17 cellular contexts compared by ENCODE assay signal in the genomic region with DNA sequence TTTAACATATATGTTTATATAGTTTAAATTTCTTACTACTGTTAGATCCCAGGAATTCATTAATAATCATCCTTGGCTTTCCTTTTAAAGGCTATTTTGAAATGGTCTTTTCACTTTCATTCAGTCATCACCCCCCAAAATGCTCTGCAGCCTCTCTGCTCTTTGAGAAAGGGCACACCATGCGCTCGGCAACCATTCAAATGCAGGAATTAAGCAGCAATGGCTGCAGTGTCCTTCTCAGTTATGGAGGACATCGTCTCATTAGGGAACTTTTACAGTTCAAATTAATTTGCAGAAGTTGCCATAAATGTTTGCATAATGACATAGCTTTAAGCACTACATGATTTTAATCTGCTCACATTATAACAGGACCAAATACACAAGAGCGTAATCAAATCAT. TPM values are rescaled to one million over a fixed set of nuclear protein-coding genes. Genes with fewer than 3 reads are reported as not detected.
DNase-seq lines count a peak whose midpoint lies in the region; ATAC-seq, FAIRE-seq and TF ChIP-seq lines count a peak whose summit lies in the region.
"Had no signal": no experiment of that assay in that cellular context is flagged by ENCODE, and none has a peak within 500 bp of the region (broad histone marks: within the 10 kb centered on the region; RNA-seq: fewer than 3 reads in every experiment).

No MANE protein-coding gene starts in this region.

- H3K4me1 ChIP-seq in HepG2 (ENCODE audit: insufficient read depth, low read length) (peaks cover 55% of the 10 kb centered on the region), right lobe of liver (peaks cover 0 to 30% (median 6%) of the 10 kb centered on the region in 4 donors), OCI-LY7 (ENCODE audit: insufficient read depth, low read length, poor library complexity, severe bottlenecking) (peaks cover 23% of the 10 kb centered on the region)

- no peak for TF ChIP-seq EP300 in HepG2 (IDR thresholded peaks at IDR 0.05; ENCODE audit: low read depth in 2 of 2, low read length in 2 of 2)
- TF ChIP-seq EP300 in HepG2 (CRISPR knock-in tag; IDR thresholded peaks at IDR 0.05; ENCODE audit: borderline replicate concordance): no peak

- no peaks in the 10 kb centered on the region for H3K9me2 ChIP-seq in OCI-LY7 (ENCODE audit: insufficient read depth, low read length)

- intact Hi-C loops in HepG2 (cut with micrococcal nuclease; ENCODE audit: unreplicated experiment): no loop called here
- intact Hi-C loops in right lobe of liver (cut with DNase I): no loop called here
- intact Hi-C loops in OCI-LY7 (cut with micrococcal nuclease; ENCODE audit: unreplicated experiment): no loop called here

- no peak overlapping the region for H3K4me2 ChIP-seq in HepG2 (ENCODE audit: low read depth, low read length)
- no peak overlapping the region for H3K4me2 ChIP-seq in OCI-LY7 (ENCODE audit: low read length)
- H3K4me2 ChIP-seq: BLaER1 treated with 17β-estradiol and CSF1 and Interleukin-3, amounts not matched to agents 10 nM and 100 nM had no signal

- H3K79me2 ChIP-seq in HepG2 (ENCODE audit: insufficient read depth, low read length) (peaks cover 54% of the 10 kb centered on the region), OCI-LY7 (ENCODE audit: insufficient read depth, low read depth, low read length) (peaks cover 51% of the 10 kb centered on the region)

- in situ Hi-C loops in HepG2 (cut with HindIII; ENCODE audit: extremely low pct_ligation_motif_present, low pct_unique_long_range_greater_than_20kb): no loop called here

- no peaks in the 10 kb centered on the region for H3K9me3 Mint-ChIP-seq in activated CD4-positive, alpha-beta T cell treated with anti-CD3 and anti-CD28 coated beads, Interleukin-2, amount 10 ng/mL, durations not matched to agents 7 days and 5 days
- H3K9me3 Mint-ChIP-seq in activated naive CD8-positive, alpha-beta T cell treated with anti-CD3 and anti-CD28 coated beads for 36 hours: no peaks in the 10 kb centered on the region
- no peaks in the 10 kb centered on the region for H3K9me3 Mint-ChIP-seq in type B pancreatic cell
- H3K9me3 Mint-ChIP-seq: CD4-positive, alpha-beta T cell had no signal

- BruUV-seq in HepG2 (replicated peaks; lab: Mats Ljungman, UMichigan): no TSS peak
- no TSS peak for BruUV-seq in OCI-LY7 (replicated peaks; lab: Mats Ljungman, UMichigan)

- no peak overlapping the region for H3K4me3 Mint-ChIP-seq in activated CD4-positive, alpha-beta T cell treated with anti-CD3 and anti-CD28 coated beads, Interleukin-2, amount 10 ng/mL, durations not matched to agents 7 days and 5 days
- no peak overlapping the region for H3K4me3 Mint-ChIP-seq in activated naive CD8-positive, alpha-beta T cell treated with anti-CD3 and anti-CD28 coated beads for 36 hours
- peak overlapping the region; percentile 6 for H3K4me3 Mint-ChIP-seq in type B pancreatic cell
- H3K4me3 Mint-ChIP-seq: CD4-positive, alpha-beta T cell had no signal

- H3K36me3 Mint-ChIP-seq in activated CD4-positive, alpha-beta T cell treated with anti-CD3 and anti-CD28 coated beads, Interleukin-2, amount 10 ng/mL, durations not matched to agents 7 days and 5 days (ENCODE audit: low read depth): peaks cover 69% of the 10 kb centered on the region
- peaks cover 44% of the 10 kb centered on the region for H3K36me3 Mint-ChIP-seq in activated naive CD8-positive, alpha-beta T cell treated with anti-CD3 and anti-CD28 coated beads for 36 hours
- H3K36me3 Mint-ChIP-seq in type B pancreatic cell: peaks cover 51% of the 10 kb centered on the region

- H3K36me3 ChIP-seq in HepG2 (replicated peaks in 1 of 2; ENCODE audit: control insufficient read depth in 1 of 2, insufficient read depth in 2 of 2, low read length in 2 of 2) (peaks cover 32 to 71% of the 10 kb centered on the region in 2 experiments), right lobe of liver (peaks cover 4 to 56% (median 15%) of the 10 kb centered on the region in 4 donors), OCI-LY7 (ENCODE audit: insufficient read depth, low read length) (peaks cover 84% of the 10 kb centered on the region)

- H3K27ac Mint-ChIP-seq in activated CD4-positive, alpha-beta T cell treated with anti-CD3 and anti-CD28 coated beads, Interleukin-2, amount 10 ng/mL, durations not matched to agents 7 days and 5 days: peak overlapping the region; percentile 16
- peak overlapping the region; percentile 39 for H3K27ac Mint-ChIP-seq in activated naive CD8-positive, alpha-beta T cell treated with anti-CD3 and anti-CD28 coated beads for 36 hours
- H3K27ac Mint-ChIP-seq in type B pancreatic cell: no peak overlapping the region
- H3K27ac Mint-ChIP-seq: CD4-positive, alpha-beta T cell had no signal

- H3K27ac ChIP-seq in HepG2 (ENCODE audit: extremely low read length, insufficient read depth, low read length): no peak overlapping the region
- H3K27ac ChIP-seq in right lobe of liver: no peak overlapping the region
- no peak overlapping the region for H3K27ac ChIP-seq in OCI-LY7 (ENCODE audit: low read depth, low read length, poor library complexity, severe bottlenecking)
- H3K27ac ChIP-seq: BLaER1 treated with 17β-estradiol and CSF1 and Interleukin-3, amounts not matched to agents 10 nM and 100 nM had no signal

- peaks cover 44% of the 10 kb centered on the region for H3K4me1 Mint-ChIP-seq in activated CD4-positive, alpha-beta T cell treated with anti-CD3 and anti-CD28 coated beads, Interleukin-2, amount 10 ng/mL, durations not matched to agents 7 days and 5 days
- H3K4me1 Mint-ChIP-seq in activated naive CD8-positive, alpha-beta T cell treated with anti-CD3 and anti-CD28 coated beads for 36 hours: peaks cover 47% of the 10 kb centered on the region
- peaks cover 56% of the 10 kb centered on the region for H3K4me1 Mint-ChIP-seq in type B pancreatic cell (ENCODE audit: unreplicated experiment)

- no peak for TF ChIP-seq POLR2A in HepG2 (IDR thresholded peaks at IDR 0.05; ENCODE audit: insufficient read depth in 1 of 2, low read depth in 2 of 2, low read length in 2 of 2)
- TF ChIP-seq POLR2A in right lobe of liver (IDR thresholded peaks at IDR 0.05): no peak

- H3K9ac ChIP-seq in HepG2 (ENCODE audit: insufficient read depth, low read depth, low read length): no peak overlapping the region
- H3K9ac ChIP-seq: BLaER1 treated with 17β-estradiol and CSF1 and Interleukin-3, amounts not matched to agents 10 nM and 100 nM had no signal

- POLR2A ChIA-PET in activated CD4-positive, alpha-beta T cell treated with anti-CD3 and anti-CD28 coated beads, Interleukin-2, amount 10 ng/mL, durations not matched to agents 7 days and 5 days (lab: Charles Lee): no interaction called here
- POLR2A ChIA-PET in HepG2 (lab: Yijun Ruan, JAX) (interaction anchor here (1.3 kb wide), 1 partner anchor 10 kb away, joined by 9 read pairs; no protein-coding TSS in a partner anchor), OCI-LY7 (lab: Charles Lee) (no interaction called here)

- H3K27me3 ChIP-seq in HepG2 (ENCODE audit: control insufficient read depth in 1 of 2, insufficient read depth in 2 of 2, low read length in 2 of 2): no peaks in the 10 kb centered on the region
- no peaks in the 10 kb centered on the region for H3K27me3 ChIP-seq in right lobe of liver
- H3K27me3 ChIP-seq: BLaER1 treated with 17β-estradiol and CSF1 and Interleukin-3, amounts not matched to agents 10 nM and 100 nM had no signal

- peaks cover 11% of the 10 kb centered on the region; the same call in 1 of the 2 replicates for H4K20me1 ChIP-seq in HepG2 (ENCODE audit: insufficient read depth, low read length)
- peaks cover 37% of the 10 kb centered on the region for H4K20me1 ChIP-seq in OCI-LY7 (ENCODE audit: insufficient read depth, low read length)

- ATAC-seq in HepG2 (no peak), right lobe of liver (no peak), HG03135 (IDR thresholded peaks at IDR 0.05; ENCODE audit: unreplicated experiment) (no peak)

- 97% methylated on average over 4 of the region's 4 CpGs for WGBS in HepG2 (ENCODE audit: low lambda C conversion rate)
- 98% methylated on average over 4 of the region's 4 CpGs for WGBS in right lobe of liver (ENCODE audit: insufficient coverage, low coverage, low lambda C conversion rate, missing lambda C conversion rate)

- H3K4me3 ChIP-seq in HepG2 (replicated peaks in 1 of 3; ENCODE audit: insufficient read depth in 1 of 3, low read depth in 2 of 3, low read length in 3 of 3) (no peak overlapping the region), right lobe of liver (no peak overlapping the region), OCI-LY7 (ENCODE audit: low read depth, low read length, poor library complexity, severe bottlenecking) (no peak overlapping the region)
- H3K4me3 ChIP-seq: BLaER1 treated with 17β-estradiol and CSF1 and Interleukin-3, amounts not matched to agents 10 nM and 100 nM had no signal

- TF ChIP-seq RAD21 in HepG2 (CRISPR knock-in tag; IDR thresholded peaks at IDR 0.05): no peak

- DNase-seq in activated CD4-positive, alpha-beta T cell treated with anti-CD3 and anti-CD28 coated beads, Interleukin-2, amount 10 ng/mL, durations not matched to agents 7 days and 5 days: no peak
- DNase-seq in activated CD4-positive, alpha-beta T cell treated with anti-CD3 and anti-CD28 coated beads for 4 hours: no peak
- DNase-seq in HepG2 (ENCODE audit: low spot score) (no peak), right lobe of liver (no peak), type B pancreatic cell (ENCODE audit: extremely low spot score, unreplicated experiment) (no peak), OCI-LY7 (ENCODE audit: low spot score) (no peak)
- no peak for DNase-seq in activated naive CD8-positive, alpha-beta T cell treated with anti-CD3 and anti-CD28 coated beads for 36 hours
- DNase-seq: ACHN; Calu3; CD4-positive, alpha-beta T cell; GOT3; HCEC 1CT; IMR-90 had no signal

- H2AFZ ChIP-seq in HepG2 (ENCODE audit: low read length) (no peak overlapping the region), OCI-LY7 (ENCODE audit: low read length) (no peak overlapping the region)

- no peaks in the 10 kb centered on the region for H3K27me3 Mint-ChIP-seq in activated CD4-positive, alpha-beta T cell treated with anti-CD3 and anti-CD28 coated beads, Interleukin-2, amount 10 ng/mL, durations not matched to agents 7 days and 5 days
- H3K27me3 Mint-ChIP-seq in activated naive CD8-positive, alpha-beta T cell treated with anti-CD3 and anti-CD28 coated beads for 36 hours: no peaks in the 10 kb centered on the region
- no peaks in the 10 kb centered on the region for H3K27me3 Mint-ChIP-seq in type B pancreatic cell
- H3K27me3 Mint-ChIP-seq: CD4-positive, alpha-beta T cell had no signal

- FAIRE-seq in HepG2 (lab: Jason Lieb, UNC): no peak
- FAIRE-seq: G401.6, GM12891 had no signal

- TF ChIP-seq CTCF in HepG2 (CRISPR knock-in tag; IDR thresholded peaks at IDR 0.05) (no peak), right lobe of liver (IDR thresholded peaks at IDR 0.05) (no peak), type B pancreatic cell (conservative IDR thresholded peaks at IDR 0.05) (no peak), OCI-LY7 (conservative IDR thresholded peaks at IDR 0.05; ENCODE audit: low read length) (no peak)

- CTCF ChIA-PET in activated CD4-positive, alpha-beta T cell treated with anti-CD3 and anti-CD28 coated beads, Interleukin-2, amount 10 ng/mL, durations not matched to agents 7 days and 5 days (lab: Charles Lee): interaction anchor here (1.7 kb wide), 1 partner anchor 182 kb away, joined by 4 read pairs; no protein-coding TSS in a partner anchor
- CTCF ChIA-PET in HepG2 (lab: Yijun Ruan, JAX; ENCODE audit: low intra/inter-chr PET ratio, low total read pairs) (no interaction called here), OCI-LY7 (lab: Charles Lee; ENCODE audit: unreplicated experiment) (no interaction called here)

- H3K9me3 ChIP-seq in HepG2 (ENCODE audit: low read length) (no peaks in the 10 kb centered on the region), right lobe of liver (no peaks in the 10 kb centered on the region), OCI-LY7 (ENCODE audit: low read length) (no peaks in the 10 kb centered on the region)
- H3K9me3 ChIP-seq: BLaER1 treated with 17β-estradiol and CSF1 and Interleukin-3, amounts not matched to agents 10 nM and 100 nM had no signal

RNA-seq across cellular contexts. Expression of a gene that starts 6.3 kb away (rescaled TPM):
- total RNA-seq in activated CD4-positive, alpha-beta T cell treated with anti-CD3 and anti-CD28 coated beads, Interleukin-2, amount 10 ng/mL, durations not matched to agents 7 days and 5 days: not detected
- total RNA-seq in HepG2 (2016; rRNA removed; fragmentation: Illumina TruSeq; extraction: Trizol): 0.11 and 0.17 TPM in 2 replicates
- total RNA-seq in HepG2 (2016; cell fraction: cytosol; rRNA removed; fragmentation: Illumina TruSeq; extraction: Trizol; ENCODE audit: low read depth): not detected in 2 replicates
- 0.17 and 0.25 TPM in 2 replicates for total RNA-seq in HepG2 (2016; cell fraction: insoluble cytoplasmic fraction; rRNA removed; fragmentation: Illumina TruSeq; extraction: Trizol)
- total RNA-seq in HepG2 (2016; cell fraction: membrane; rRNA removed; fragmentation: Illumina TruSeq; extraction: Trizol): 0.07 TPM in 1 of 2 replicates, not detected in the other
- total RNA-seq in HepG2 (2016; cell fraction: nucleus; rRNA removed; fragmentation: Illumina TruSeq; extraction: Trizol): 0.09 and 0.16 TPM in 2 replicates
- polyA plus RNA-seq in HepG2 (2011; rRNA removed): 51.5 and 57.6 TPM in 2 replicates
- 32.3 and 32.4 TPM in 2 replicates for polyA plus RNA-seq in HepG2 (2011; cell fraction: cytosol; rRNA removed)
- polyA plus RNA-seq in HepG2 (2011; cell fraction: nucleus; rRNA removed): 71.8 and 73.9 TPM in 2 replicates
- polyA plus RNA-seq in HepG2 (2012): 7.2 and 22.3 TPM in 2 replicates
- 0.03 TPM in 1 of 2 replicates, not detected in the other for polyA plus RNA-seq in HepG2 (2016; cell fraction: cytosol; fragmentation: Illumina TruSeq; extraction: Trizol; ENCODE audit: low read depth)
- polyA plus RNA-seq in HepG2 (2016; cell fraction: insoluble cytoplasmic fraction; fragmentation: Illumina TruSeq; extraction: Trizol; ENCODE audit: low read depth): 0.23 and 0.33 TPM in 2 replicates
- polyA plus RNA-seq in HepG2 (2016; cell fraction: membrane; fragmentation: Illumina TruSeq; extraction: Trizol; ENCODE audit: low read depth): 0.05 and 0.07 TPM in 2 replicates
- polyA plus RNA-seq in HepG2 (2016; cell fraction: nucleus; fragmentation: Illumina TruSeq; extraction: Trizol; ENCODE audit: insufficient read depth, low read depth): 0.33 and 0.59 TPM in 2 replicates
- polyA minus RNA-seq in HepG2 (2011; rRNA and poly(A)+ RNA removed; ENCODE audit: low replicate concordance): 47.0 TPM in 1 of 2 replicates, not detected in the other
- polyA minus RNA-seq in HepG2 (2011; cell fraction: cytosol; rRNA and poly(A)+ RNA removed): 17.2 and 17.4 TPM in 2 replicates
- polyA minus RNA-seq in HepG2 (2011; cell fraction: nucleus; rRNA and poly(A)+ RNA removed): 20.1 and 23.4 TPM in 2 replicates
- total RNA-seq in right lobe of liver: 1 to 10 TPM in 1 of 6 experiments, under 1 TPM in 4, not detected in 1; 0.06 to 1.5 (median 0.31) TPM
- not detected for total RNA-seq in activated naive CD8-positive, alpha-beta T cell treated with anti-CD3 and anti-CD28 coated beads for 36 hours
- total RNA-seq in type B pancreatic cell (ENCODE audit: low replicate concordance): 0.46 and 0.52 TPM in 2 replicates
- total RNA-seq in OCI-LY7 (2014; rRNA removed; shearing (Covaris generic)): not detected in 2 replicates
- total RNA-seq in OCI-LY7 (2022): 0.11 and 0.13 TPM in 2 replicates
- total RNA-seq: Calu3, IMR-90 had no signal
- polyA plus RNA-seq: IMR-90 had no signal

RNA-seq across cellular contexts. Expression of a gene that starts 6.6 kb away (rescaled TPM):
- total RNA-seq in activated CD4-positive, alpha-beta T cell treated with anti-CD3 and anti-CD28 coated beads, Interleukin-2, amount 10 ng/mL, durations not matched to agents 7 days and 5 days: 100 to 1,000 TPM in 1 of 2 experiments, 10 to 100 TPM in 1; 98.1 to 101 TPM
- 134 and 163 TPM in 2 replicates for total RNA-seq in HepG2 (2016; rRNA removed; fragmentation: Illumina TruSeq; extraction: Trizol)
- total RNA-seq in HepG2 (2016; cell fraction: cytosol; rRNA removed; fragmentation: Illumina TruSeq; extraction: Trizol; ENCODE audit: low read depth): 136 and 187 TPM in 2 replicates
- total RNA-seq in HepG2 (2016; cell fraction: insoluble cytoplasmic fraction; rRNA removed; fragmentation: Illumina TruSeq; extraction: Trizol): 135 and 172 TPM in 2 replicates
- 188 and 230 TPM in 2 replicates for total RNA-seq in HepG2 (2016; cell fraction: membrane; rRNA removed; fragmentation: Illumina TruSeq; extraction: Trizol)
- 74.5 and 76.2 TPM in 2 replicates for total RNA-seq in HepG2 (2016; cell fraction: nucleus; rRNA removed; fragmentation: Illumina TruSeq; extraction: Trizol)
- 99.9 and 121 TPM in 2 replicates for polyA plus RNA-seq in HepG2 (2011; rRNA removed)
- polyA plus RNA-seq in HepG2 (2011; cell fraction: cytosol; rRNA removed): 40.4 and 46.7 TPM in 2 replicates
- 11.8 and 17.3 TPM in 2 replicates for polyA plus RNA-seq in HepG2 (2011; cell fraction: nucleus; rRNA removed)
- 85.8 and 145 TPM in 2 replicates for polyA plus RNA-seq in HepG2 (2012)
- polyA plus RNA-seq in HepG2 (2016; cell fraction: cytosol; fragmentation: Illumina TruSeq; extraction: Trizol; ENCODE audit: low read depth): 146 and 191 TPM in 2 replicates
- polyA plus RNA-seq in HepG2 (2016; cell fraction: insoluble cytoplasmic fraction; fragmentation: Illumina TruSeq; extraction: Trizol; ENCODE audit: low read depth): 167 and 175 TPM in 2 replicates
- 151 and 201 TPM in 2 replicates for polyA plus RNA-seq in HepG2 (2016; cell fraction: membrane; fragmentation: Illumina TruSeq; extraction: Trizol; ENCODE audit: low read depth)
- 88.7 and 95.7 TPM in 2 replicates for polyA plus RNA-seq in HepG2 (2016; cell fraction: nucleus; fragmentation: Illumina TruSeq; extraction: Trizol; ENCODE audit: insufficient read depth, low read depth)
- 19.0 and 25.4 TPM in 2 replicates for polyA minus RNA-seq in HepG2 (2011; rRNA and poly(A)+ RNA removed; ENCODE audit: low replicate concordance)
- 21.2 and 23.6 TPM in 2 replicates for polyA minus RNA-seq in HepG2 (2011; cell fraction: cytosol; rRNA and poly(A)+ RNA removed)
- 61.4 and 62.2 TPM in 2 replicates for polyA minus RNA-seq in HepG2 (2011; cell fraction: nucleus; rRNA and poly(A)+ RNA removed)
- total RNA-seq in right lobe of liver: 10 to 100 TPM; 15.8 to 34.6 (median 30.5) TPM
- 10 to 100 TPM; 83.0 to 84.4 TPM for total RNA-seq in activated naive CD8-positive, alpha-beta T cell treated with anti-CD3 and anti-CD28 coated beads for 36 hours
- total RNA-seq in type B pancreatic cell (ENCODE audit: low replicate concordance): 75.6 and 81.8 TPM in 2 replicates
- total RNA-seq in OCI-LY7 (2014; rRNA removed; shearing (Covaris generic)): 36.7 and 42.4 TPM in 2 replicates
- total RNA-seq in OCI-LY7 (2022): 65.4 and 67.2 TPM in 2 replicates

RNA-seq across cellular contexts. Expression of a gene that starts 17.1 kb away (rescaled TPM):
- total RNA-seq in activated CD4-positive, alpha-beta T cell treated with anti-CD3 and anti-CD28 coated beads, Interleukin-2, amount 10 ng/mL, durations not matched to agents 7 days and 5 days: 10 to 100 TPM; 66.4 to 82.5 TPM
- total RNA-seq in HepG2 (2016; rRNA removed; fragmentation: Illumina TruSeq; extraction: Trizol) (42.6 and 59.8 TPM in 2 replicates), right lobe of liver (10 to 100 TPM; 16.3 to 37.5 (median 23.3) TPM), type B pancreatic cell (ENCODE audit: low replicate concordance) (45.9 and 54.9 TPM in 2 replicates), OCI-LY7 (2022) (119 and 122 TPM in 2 replicates)
- 19.8 and 23.7 TPM in 2 replicates for total RNA-seq in HepG2 (2016; cell fraction: cytosol; rRNA removed; fragmentation: Illumina TruSeq; extraction: Trizol; ENCODE audit: low read depth)
- 40.7 and 62.3 TPM in 2 replicates for total RNA-seq in HepG2 (2016; cell fraction: insoluble cytoplasmic fraction; rRNA removed; fragmentation: Illumina TruSeq; extraction: Trizol)
- 47.0 and 50.1 TPM in 2 replicates for total RNA-seq in HepG2 (2016; cell fraction: membrane; rRNA removed; fragmentation: Illumina TruSeq; extraction: Trizol)
- 15.4 and 21.0 TPM in 2 replicates for total RNA-seq in HepG2 (2016; cell fraction: nucleus; rRNA removed; fragmentation: Illumina TruSeq; extraction: Trizol)
- polyA plus RNA-seq in HepG2 (2011; rRNA removed): 19.5 and 23.3 TPM in 2 replicates
- 7.1 and 11.2 TPM in 2 replicates for polyA plus RNA-seq in HepG2 (2011; cell fraction: cytosol; rRNA removed)
- 6.0 and 7.6 TPM in 2 replicates for polyA plus RNA-seq in HepG2 (2011; cell fraction: nucleus; rRNA removed)
- polyA plus RNA-seq in HepG2 (2012): 17.6 and 21.3 TPM in 2 replicates
- 16.2 and 20.1 TPM in 2 replicates for polyA plus RNA-seq in HepG2 (2016; cell fraction: cytosol; fragmentation: Illumina TruSeq; extraction: Trizol; ENCODE audit: low read depth)
- 46.4 and 46.8 TPM in 2 replicates for polyA plus RNA-seq in HepG2 (2016; cell fraction: insoluble cytoplasmic fraction; fragmentation: Illumina TruSeq; extraction: Trizol; ENCODE audit: low read depth)
- polyA plus RNA-seq in HepG2 (2016; cell fraction: membrane; fragmentation: Illumina TruSeq; extraction: Trizol; ENCODE audit: low read depth): 29.0 and 30.9 TPM in 2 replicates
- polyA plus RNA-seq in HepG2 (2016; cell fraction: nucleus; fragmentation: Illumina TruSeq; extraction: Trizol; ENCODE audit: insufficient read depth, low read depth): 22.7 and 25.0 TPM in 2 replicates
- 35.2 and 278 TPM in 2 replicates for polyA minus RNA-seq in HepG2 (2011; rRNA and poly(A)+ RNA removed; ENCODE audit: low replicate concordance)
- 23.0 and 32.6 TPM in 2 replicates for polyA minus RNA-seq in HepG2 (2011; cell fraction: cytosol; rRNA and poly(A)+ RNA removed)
- polyA minus RNA-seq in HepG2 (2011; cell fraction: nucleus; rRNA and poly(A)+ RNA removed): 9.5 and 14.8 TPM in 2 replicates
- total RNA-seq in activated naive CD8-positive, alpha-beta T cell treated with anti-CD3 and anti-CD28 coated beads for 36 hours: 100 to 1,000 TPM; 131 to 143 TPM
- 77.2 and 99.4 TPM in 2 replicates for total RNA-seq in OCI-LY7 (2014; rRNA removed; shearing (Covaris generic))

RNA-seq across cellular contexts. Expression of a gene that starts 18.5 kb away (rescaled TPM):
- 10 to 100 TPM; 48.2 to 53.3 TPM for total RNA-seq in activated CD4-positive, alpha-beta T cell treated with anti-CD3 and anti-CD28 coated beads, Interleukin-2, amount 10 ng/mL, durations not matched to agents 7 days and 5 days
- total RNA-seq in HepG2 (2016; rRNA removed; fragmentation: Illumina TruSeq; extraction: Trizol) (not detected in 2 replicates), right lobe of liver (100 to 1,000 TPM; 198 to 296 (median 222) TPM), type B pancreatic cell (ENCODE audit: low replicate concordance) (71.9 and 75.9 TPM in 2 replicates), OCI-LY7 (2022) (81.5 and 114 TPM in 2 replicates)
- not detected in 2 replicates for total RNA-seq in HepG2 (2016; cell fraction: cytosol; rRNA removed; fragmentation: Illumina TruSeq; extraction: Trizol; ENCODE audit: low read depth)
- total RNA-seq in HepG2 (2016; cell fraction: insoluble cytoplasmic fraction; rRNA removed; fragmentation: Illumina TruSeq; extraction: Trizol): not detected in 2 replicates
- not detected in 2 replicates for total RNA-seq in HepG2 (2016; cell fraction: membrane; rRNA removed; fragmentation: Illumina TruSeq; extraction: Trizol)
- total RNA-seq in HepG2 (2016; cell fraction: nucleus; rRNA removed; fragmentation: Illumina TruSeq; extraction: Trizol): not detected in 2 replicates
- polyA plus RNA-seq in HepG2 (2011; rRNA removed): 0.33 and 0.46 TPM in 2 replicates
- polyA plus RNA-seq in HepG2 (2011; cell fraction: cytosol; rRNA removed): 0.28 and 0.36 TPM in 2 replicates
- 0.23 and 0.59 TPM in 2 replicates for polyA plus RNA-seq in HepG2 (2011; cell fraction: nucleus; rRNA removed)
- 0.47 and 0.52 TPM in 2 replicates for polyA plus RNA-seq in HepG2 (2012)
- not detected in 2 replicates for polyA plus RNA-seq in HepG2 (2016; cell fraction: cytosol; fragmentation: Illumina TruSeq; extraction: Trizol; ENCODE audit: low read depth)
- not detected in 2 replicates for polyA plus RNA-seq in HepG2 (2016; cell fraction: insoluble cytoplasmic fraction; fragmentation: Illumina TruSeq; extraction: Trizol; ENCODE audit: low read depth)
- polyA plus RNA-seq in HepG2 (2016; cell fraction: membrane; fragmentation: Illumina TruSeq; extraction: Trizol; ENCODE audit: low read depth): not detected in 2 replicates
- polyA plus RNA-seq in HepG2 (2016; cell fraction: nucleus; fragmentation: Illumina TruSeq; extraction: Trizol; ENCODE audit: insufficient read depth, low read depth): not detected in 2 replicates
- polyA minus RNA-seq in HepG2 (2011; rRNA and poly(A)+ RNA removed; ENCODE audit: low replicate concordance): 0.10 and 114 TPM in 2 replicates
- 0.70 TPM in 1 of 2 replicates, not detected in the other for polyA minus RNA-seq in HepG2 (2011; cell fraction: cytosol; rRNA and poly(A)+ RNA removed)
- 1.0 TPM in 1 of 2 replicates, not detected in the other for polyA minus RNA-seq in HepG2 (2011; cell fraction: nucleus; rRNA and poly(A)+ RNA removed)
- total RNA-seq in activated naive CD8-positive, alpha-beta T cell treated with anti-CD3 and anti-CD28 coated beads for 36 hours: 10 to 100 TPM; 24.6 to 25.4 TPM
- 47.2 and 50.5 TPM in 2 replicates for total RNA-seq in OCI-LY7 (2014; rRNA removed; shearing (Covaris generic))

RNA-seq across cellular contexts. Expression of a gene that starts 44.5 kb away (rescaled TPM):
- 10 to 100 TPM; 90.1 to 98.2 TPM for total RNA-seq in activated CD4-positive, alpha-beta T cell treated with anti-CD3 and anti-CD28 coated beads, Interleukin-2, amount 10 ng/mL, durations not matched to agents 7 days and 5 days
- total RNA-seq in HepG2 (2016; rRNA removed; fragmentation: Illumina TruSeq; extraction: Trizol): 159 and 160 TPM in 2 replicates
- total RNA-seq in HepG2 (2016; cell fraction: cytosol; rRNA removed; fragmentation: Illumina TruSeq; extraction: Trizol; ENCODE audit: low read depth): 40.4 and 47.8 TPM in 2 replicates
- total RNA-seq in HepG2 (2016; cell fraction: insoluble cytoplasmic fraction; rRNA removed; fragmentation: Illumina TruSeq; extraction: Trizol): 132 and 155 TPM in 2 replicates
- 73.6 and 76.0 TPM in 2 replicates for total RNA-seq in HepG2 (2016; cell fraction: membrane; rRNA removed; fragmentation: Illumina TruSeq; extraction: Trizol)
- total RNA-seq in HepG2 (2016; cell fraction: nucleus; rRNA removed; fragmentation: Illumina TruSeq; extraction: Trizol): 124 and 141 TPM in 2 replicates
- polyA plus RNA-seq in HepG2 (2011; rRNA removed): 168 and 203 TPM in 2 replicates
- polyA plus RNA-seq in HepG2 (2011; cell fraction: cytosol; rRNA removed): 156 and 174 TPM in 2 replicates
- 553 and 648 TPM in 2 replicates for polyA plus RNA-seq in HepG2 (2011; cell fraction: nucleus; rRNA removed)
- polyA plus RNA-seq in HepG2 (2012): 143 and 173 TPM in 2 replicates
- polyA plus RNA-seq in HepG2 (2016; cell fraction: cytosol; fragmentation: Illumina TruSeq; extraction: Trizol; ENCODE audit: low read depth): 31.7 and 32.2 TPM in 2 replicates
- polyA plus RNA-seq in HepG2 (2016; cell fraction: insoluble cytoplasmic fraction; fragmentation: Illumina TruSeq; extraction: Trizol; ENCODE audit: low read depth): 140 and 169 TPM in 2 replicates
- 55.0 and 56.1 TPM in 2 replicates for polyA plus RNA-seq in HepG2 (2016; cell fraction: membrane; fragmentation: Illumina TruSeq; extraction: Trizol; ENCODE audit: low read depth)
- 254 and 278 TPM in 2 replicates for polyA plus RNA-seq in HepG2 (2016; cell fraction: nucleus; fragmentation: Illumina TruSeq; extraction: Trizol; ENCODE audit: insufficient read depth, low read depth)
- 150 and 192 TPM in 2 replicates for polyA minus RNA-seq in HepG2 (2011; rRNA and poly(A)+ RNA removed; ENCODE audit: low replicate concordance)
- 74.9 and 79.5 TPM in 2 replicates for polyA minus RNA-seq in HepG2 (2011; cell fraction: cytosol; rRNA and poly(A)+ RNA removed)
- polyA minus RNA-seq in HepG2 (2011; cell fraction: nucleus; rRNA and poly(A)+ RNA removed): 224 and 244 TPM in 2 replicates
- 10 to 100 TPM; 31.1 to 41.4 (median 36.5) TPM for total RNA-seq in right lobe of liver
- 10 to 100 TPM; 84.1 to 91.2 TPM for total RNA-seq in activated naive CD8-positive, alpha-beta T cell treated with anti-CD3 and anti-CD28 coated beads for 36 hours
- 73.0 and 110 TPM in 2 replicates for total RNA-seq in type B pancreatic cell (ENCODE audit: low replicate concordance)
- total RNA-seq in OCI-LY7 (2014; rRNA removed; shearing (Covaris generic)): 83.4 and 90.7 TPM in 2 replicates
- total RNA-seq in OCI-LY7 (2022): 143 and 155 TPM in 2 replicates
